ENCODE assay signal across 23 cellular contexts in genomic region chr17:12959441-12959840, GRCh38. TPM values are rescaled to one million over a fixed set of nuclear protein-coding genes. Genes with fewer than 3 reads are reported as not detected.
DNase-seq lines count a peak whose midpoint lies in the region; ATAC-seq and TF ChIP-seq lines count a peak whose summit lies in the region.
"Had no signal": no experiment of that assay in that cellular context is flagged by ENCODE, and none has a peak within 500 bp of the region (broad histone marks: within the 10 kb centered on the region; RNA-seq: fewer than 3 reads in every experiment).

No MANE protein-coding gene starts in this region.

- H3K36me3 Mint-ChIP-seq in type B pancreatic cell: peaks cover 25% of the 10 kb centered on the region
- peaks cover 10% of the 10 kb centered on the region for H3K36me3 Mint-ChIP-seq in chondrocyte (ENCODE audit: low read depth)

- H3K27me3 ChIP-seq in MG63: no peaks in the 10 kb centered on the region
- H3K27me3 ChIP-seq: BLaER1 treated with 17β-estradiol and CSF1 and Interleukin-3, amounts not matched to agents 10 nM and 100 nM; esophagus muscularis mucosa; sigmoid colon; testis had no signal

- H3K9me3 ChIP-seq in MG63: 0 out of 2 replicates have a peak, but pooled peaks cover 4% of the 10 kb centered on the region
- H3K9me3 ChIP-seq: mucosa of descending colon, sigmoid colon, testis had no signal

- DNase-seq in Daoy (ENCODE audit: low read depth) (peak; percentile 85), MG63 (peak; percentile 33), epithelial cell of esophagus (ENCODE audit: low read depth) (peak; percentile 32), occipital lobe (lab: John Stamatoyannopoulos, UW) (peak; percentile 12), type B pancreatic cell (ENCODE audit: extremely low spot score, unreplicated experiment) (no peak), chondrocyte (ENCODE audit: low spot score) (no peak)
- DNase-seq in activated naive CD4-positive, alpha-beta T cell treated with Interleukin-2 at 50 U/mL for 16 hours: no peak
- DNase-seq: activated B cell treated with CpG ODN at 0.5 μM for 24 hours; activated effector memory CD4-positive, alpha-beta T cell treated with Interleukin-2 at 50 U/mL for 16 hours; left colon; mucosa of descending colon; NCI-H1417; NCI-H2171; NK-92 treated with Interleukin-12 subunit alpha and Interleukin-12 subunit beta, amount 100 ng/mL, for 24 hours; Right ventricle myocardium superior; sigmoid colon; stimulated activated CD4-positive, alpha-beta T cell treated with anti-CD3 and anti-CD28 coated beads, Interleukin-4, amount 100 ng/mL, for 1 hour; testis had no signal

- H3K4me1 Mint-ChIP-seq in type B pancreatic cell (ENCODE audit: unreplicated experiment) (no peaks in the 10 kb centered on the region), chondrocyte (ENCODE audit: low read depth) (no peaks in the 10 kb centered on the region)
- H3K4me1 Mint-ChIP-seq: activated B cell treated with CpG ODN at 0.5 μM for 24 hours had no signal

- no peaks in the 10 kb centered on the region for H3K36me3 ChIP-seq in MG63

- H3K9me3 Mint-ChIP-seq in type B pancreatic cell (no peaks in the 10 kb centered on the region), chondrocyte (ENCODE audit: low read depth) (peaks cover 9% of the 10 kb centered on the region)

- no peak for ATAC-seq in GM21390 (IDR thresholded peaks at IDR 0.05; ENCODE audit: unreplicated experiment)
- ATAC-seq: left colon, mucosa of descending colon had no signal

- no peak overlapping the region for H3K27ac Mint-ChIP-seq in type B pancreatic cell
- no peak overlapping the region for H3K27ac Mint-ChIP-seq in chondrocyte (ENCODE audit: unreplicated experiment)
- H3K27ac Mint-ChIP-seq: activated B cell treated with CpG ODN at 0.5 μM for 24 hours; dendritic cell treated with granulocyte-macrophage colony-stimulating factor and Interleukin-4, amounts not matched to agents 40 ng/mL and 50 ng/mL, for 4 days; IgD-negative memory B cell had no signal

- H3K4me3 ChIP-seq in MG63 (no peak overlapping the region), epithelial cell of esophagus (ENCODE audit: low read length) (no peak overlapping the region)
- H3K4me3 ChIP-seq: BLaER1 treated with 17β-estradiol and CSF1 and Interleukin-3, amounts not matched to agents 10 nM and 100 nM; esophagus muscularis mucosa; mucosa of descending colon; sigmoid colon; testis had no signal

- no peak for TF ChIP-seq CTCF in epithelial cell of esophagus (IDR thresholded peaks at IDR 0.05; ENCODE audit: insufficient read depth, low read depth, low read length, missing control alignments)
- TF ChIP-seq CTCF in type B pancreatic cell (conservative IDR thresholded peaks at IDR 0.05): no peak
- no peak for TF ChIP-seq CTCF in chondrocyte (IDR thresholded peaks at IDR 0.05)

- H3K4me3 Mint-ChIP-seq in type B pancreatic cell (no peak overlapping the region), chondrocyte (ENCODE audit: unreplicated experiment) (no peak overlapping the region)
- H3K4me3 Mint-ChIP-seq: activated B cell treated with CpG ODN at 0.5 μM for 24 hours; dendritic cell treated with granulocyte-macrophage colony-stimulating factor and Interleukin-4, amounts not matched to agents 40 ng/mL and 50 ng/mL, for 4 days; IgD-negative memory B cell had no signal

- no peaks in the 10 kb centered on the region for H3K27me3 Mint-ChIP-seq in type B pancreatic cell
- no peaks in the 10 kb centered on the region for H3K27me3 Mint-ChIP-seq in chondrocyte (ENCODE audit: low read depth)
- H3K27me3 Mint-ChIP-seq: activated B cell treated with CpG ODN at 0.5 μM for 24 hours; dendritic cell treated with granulocyte-macrophage colony-stimulating factor and Interleukin-4, amounts not matched to agents 40 ng/mL and 50 ng/mL, for 4 days; IgD-negative memory B cell had no signal

RNA-seq across cellular contexts. Expression of gene ELAC2, which starts 58.4 kb away (rescaled TPM):
- 104 and 125 TPM in 2 replicates for total RNA-seq in Daoy (2014; rRNA removed; shearing (Covaris generic))
- total RNA-seq in MG63 (2014; rRNA removed; shearing (Covaris generic); ENCODE audit: low replicate concordance): 32.8 and 58.4 TPM in 2 replicates
- total RNA-seq in occipital lobe: 31.0 TPM
- total RNA-seq in type B pancreatic cell (ENCODE audit: low replicate concordance): 50.2 and 55.8 TPM in 2 replicates
- 43.1 to 60.7 TPM (median 44.7 TPM) in 3 replicates for total RNA-seq in chondrocyte

Comparison
In these comparisons a context has a peak if more than half of its experiments do, and no peak if none do; other contexts are left out.
1. DNase-seq: peak in Daoy (single experiment), MG63 (single experiment), epithelial cell of esophagus (single experiment) and occipital lobe (single experiment); none in type B pancreatic cell (single experiment), chondrocyte (single experiment) and activated naive CD4-positive, alpha-beta T cell treated with Interleukin-2 at 50 U/mL for 16 hours (single experiment).